ENCODE assay signal across 1 cellular context in genomic region chr20:9408422-9409300, GRCh38.
TF ChIP-seq lines count a peak whose summit lies in the region.

No MANE protein-coding gene starts in this region.

TF ChIP-seq in HCT116, 20 proteins besides CTCF, POLR2A, EP300 and RAD21 (continued from another document):
- TF ChIP-seq REST (IDR thresholded peaks at IDR 0.05; ENCODE audit: low read depth) (no peak), POLR2AphosphoS5 (IDR thresholded peaks at IDR 0.05; ENCODE audit: low read depth, low read length) (no peak), ATF3 (IDR thresholded peaks at IDR 0.05) (no peak), EGR1 (IDR thresholded peaks at IDR 0.05; ENCODE audit: low read depth) (no peak), SIN3A (IDR thresholded peaks at IDR 0.05; ENCODE audit: low read depth) (no peak)
